32 cellular contexts compared by ENCODE assay signal in genomic region chr6:11268978-11269377, GRCh38.
"Had no signal": no experiment of that assay in that cellular context is flagged by ENCODE, and none has a peak within 500 bp of the region (broad histone marks: within the 10 kb centered on the region; RNA-seq: fewer than 3 reads in every experiment).

No MANE protein-coding gene starts in this region.

- H3K4me3 Mint-ChIP-seq: effector memory CD8-positive, alpha-beta T cell; immature natural killer cell; memory B cell; mesothelial cell of epicardium; naive B cell; natural killer cell treated with Interleukin-12 subunit alpha and Interleukin-12 subunit beta and Interleukin-15 and Interleukin-18, amount 100 ng/mL, for 72 hours; neural progenitor cell had no signal

- H3K36me3 Mint-ChIP-seq: mesothelial cell of epicardium, neural progenitor cell had no signal

- H3K27ac Mint-ChIP-seq: effector memory CD8-positive, alpha-beta T cell; memory B cell; mesothelial cell of epicardium; natural killer cell treated with Interleukin-12 subunit alpha and Interleukin-12 subunit beta and Interleukin-15 and Interleukin-18, amount 100 ng/mL, for 72 hours; neural progenitor cell; progenitor cell of endocrine pancreas had no signal

- H3K4me3 ChIP-seq: esophagus squamous epithelium, heart right ventricle, lung, mucosa of descending colon, neural progenitor cell, right lobe of liver, smooth muscle cell, testis, tibial artery, upper lobe of left lung had no signal

- FAIRE-seq: endometrium, keratinocyte, urothelium cell line had no signal

- H3K4me1 ChIP-seq: neural progenitor cell had no signal

- DNase-seq: cortex of kidney; effector memory CD8-positive, alpha-beta T cell; erythroblast; esophagus squamous epithelium; foreskin melanocyte; glutamatergic neuron; heart right ventricle; hippocampal formation; immature natural killer cell; mucosa of descending colon; naive B cell; right lobe of liver; stimulated activated CD4-positive, alpha-beta T cell treated with anti-CD3 and anti-CD28 coated beads, Interleukin-12 subunit alpha, Interleukin-12 subunit beta, amount 100 ng/mL, for 4 hours; stimulated activated CD4-positive, alpha-beta T cell treated with anti-CD3 and anti-CD28 coated beads, Interleukin-1b, Interleukin-23, amount 100 ng/mL, for 48 hours; stimulated activated CD4-positive, alpha-beta T cell treated with anti-CD3 and anti-CD28 coated beads, Interleukin-4, amount 100 ng/mL, for 1 hour; stimulated activated CD8-positive, alpha-beta memory T cell treated with anti-CD3 and anti-CD28 coated beads, Interleukin-4, amount 100 ng/mL, for 48 hours; stimulated activated naive CD8-positive, alpha-beta T cell treated with anti-CD3 and anti-CD28 coated beads, Interleukin-15, Interleukin-2, amounts not matched to agents 100 U/mL and 50 U/mL, for 24 hours; substantia nigra; testis; tibial artery; upper lobe of left lung had no signal

- H3K27me3 Mint-ChIP-seq: effector memory CD8-positive, alpha-beta T cell; memory B cell; naive B cell; natural killer cell treated with Interleukin-12 subunit alpha and Interleukin-12 subunit beta and Interleukin-15 and Interleukin-18, amount 100 ng/mL, for 72 hours had no signal

- H3K27me3 ChIP-seq: esophagus squamous epithelium, heart right ventricle, neural progenitor cell, right lobe of liver, testis, tibial artery, upper lobe of left lung had no signal

- H3K9me3 ChIP-seq: esophagus squamous epithelium, heart right ventricle, mucosa of descending colon, right lobe of liver, testis, tibial artery, upper lobe of left lung had no signal

- H3K9me3 Mint-ChIP-seq: effector memory CD8-positive, alpha-beta T cell; immature natural killer cell; memory B cell; naive B cell; natural killer cell treated with Interleukin-12 subunit alpha and Interleukin-12 subunit beta and Interleukin-15 and Interleukin-18, amount 100 ng/mL, for 72 hours; neural progenitor cell had no signal

- H3K36me3 ChIP-seq: esophagus squamous epithelium, heart right ventricle, neural progenitor cell, right lobe of liver, tibial artery, upper lobe of left lung had no signal

- H3K27ac ChIP-seq: esophagus squamous epithelium, heart right ventricle, neural progenitor cell, parathyroid adenoma, right lobe of liver, testis, tibial artery had no signal
